In the genomic region with DNA sequence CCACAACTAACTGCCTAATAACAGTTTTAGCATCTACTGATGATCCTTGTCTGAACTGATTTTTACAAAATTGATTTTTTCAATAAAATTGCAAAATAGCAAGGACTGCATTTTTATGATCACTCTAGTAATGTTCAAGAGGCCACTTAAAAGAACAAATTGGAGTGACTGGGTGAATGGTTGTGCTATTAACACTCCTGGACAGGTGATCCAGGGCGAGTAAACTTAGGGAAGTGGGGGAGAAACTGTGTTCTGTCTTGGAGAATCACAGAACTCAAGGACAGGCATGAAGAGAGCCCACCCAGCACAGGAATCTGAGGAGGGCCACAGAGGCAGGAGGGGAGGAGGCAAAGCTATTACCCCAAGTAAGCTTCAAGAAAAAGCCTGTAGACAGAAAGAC, we compare ENCODE assay signal across 29 cellular contexts.
A peak's percentile ranks its signal among the peaks of the same experiment; 100 is the strongest.
DNase-seq lines count a peak whose midpoint lies in the region; ATAC-seq and TF ChIP-seq lines count a peak whose summit lies in the region.
"Had no signal": no experiment of that assay in that cellular context is flagged by ENCODE, and none has a peak within 500 bp of the region (broad histone marks: within the 10 kb centered on the region; RNA-seq: fewer than 3 reads in every experiment).

No MANE protein-coding gene starts in this region.

- no peaks in the 10 kb centered on the region for H3K9me3 ChIP-seq in cardiac muscle cell (ENCODE audit: low read depth)
- H3K9me3 ChIP-seq in heart right ventricle: peaks cover 0 to 6% (median 0%) of the 10 kb centered on the region in 11 donors
- H3K9me3 ChIP-seq in upper lobe of right lung: no peaks in the 10 kb centered on the region
- H3K9me3 ChIP-seq: BE2C, prostate gland had no signal

- H3K36me3 Mint-ChIP-seq in activated T-helper 2 cell treated with anti-CD3 and anti-CD28 coated beads, Interferon-gamma antibody, Interleukin-2, Interleukin-4, amounts not matched to agents 10 μg/mL and 5 μg/mL and 100 μg/mL, durations not matched to agents 14 hours and 24 hours and 36 hours (ENCODE audit: low read depth): peaks cover 53% of the 10 kb centered on the region
- peaks cover 0 to 64% (median 16%) of the 10 kb centered on the region in 3 donors for H3K36me3 Mint-ChIP-seq in naive thymus-derived CD8-positive, alpha-beta T cell

- DNase-seq in cardiac muscle cell (ENCODE audit: low read depth in 1 of 2, low spot score in 1 of 2): no peak
- DNase-seq in heart right ventricle: no peak
- DNase-seq in activated T-helper 2 cell treated with anti-CD3 and anti-CD28 coated beads, Interferon-gamma antibody, Interleukin-2, Interleukin-4, amounts not matched to agents 10 μg/mL and 5 μg/mL and 100 μg/mL, durations not matched to agents 14 hours and 24 hours and 36 hours (ENCODE audit: low spot score): no peak
- no peak for DNase-seq in naive thymus-derived CD8-positive, alpha-beta T cell
- DNase-seq in upper lobe of right lung: no peak
- DNase-seq in NCI-H2196 treated with DMSO at 0.1 percent for 48 hours (lab: John Stamatoyannopoulos, UW; ENCODE audit: unreplicated experiment): no peak
- no peak for DNase-seq in putamen (ENCODE audit: low spot score)
- no peak for DNase-seq in Right ventricle myocardium inferior (ENCODE audit: missing footprints)
- DNase-seq: ACHN; activated CD4-positive, alpha-beta memory T cell treated with anti-CD3 and anti-CD28 coated beads for 36 hours; activated CD8-positive, alpha-beta memory T cell treated with anti-CD3 and anti-CD28 coated beads, Interleukin-2, amount 50 U/mL, for 48 hours; activated effector memory CD4-positive, alpha-beta T cell treated with anti-CD3 and anti-CD28 coated beads, Interleukin-2, amount 50 U/mL, for 16 hours; BE2C; Calu3; cerebellar nuclear complex; DMS79 treated with DMSO at 0.1 percent for 48 hours; GF-D8; mesenchymal stem cell; MM.1S; NCI-H1417; NCI-H2029; NCI-H524; stimulated activated CD4-positive, alpha-beta T cell treated with anti-CD3 and anti-CD28 coated beads, Interleukin-4, amount 100 ng/mL, for 1 hour had no signal

- H3K4me1 ChIP-seq in cardiac muscle cell (ENCODE audit: low read depth): peaks cover 20% of the 10 kb centered on the region
- peaks cover 2 to 98% (median 34%) of the 10 kb centered on the region in 9 donors for H3K4me1 ChIP-seq in heart right ventricle
- peaks cover 22% of the 10 kb centered on the region for H3K4me1 ChIP-seq in upper lobe of right lung
- H3K4me1 ChIP-seq: BE2C, prostate gland had no signal

- peak overlapping the region; percentile 3 for H3K27ac Mint-ChIP-seq in activated T-helper 2 cell treated with anti-CD3 and anti-CD28 coated beads, Interferon-gamma antibody, Interleukin-2, Interleukin-4, amounts not matched to agents 10 μg/mL and 5 μg/mL and 100 μg/mL, durations not matched to agents 14 hours and 24 hours and 36 hours
- peak overlapping the region in 9 of 10 donors; percentile 3 to 83 (median 45) for H3K27ac Mint-ChIP-seq in naive thymus-derived CD8-positive, alpha-beta T cell
- H3K27ac Mint-ChIP-seq: activated CD4-positive, alpha-beta memory T cell treated with anti-CD3 and anti-CD28 coated beads for 36 hours; T-helper 1 cell treated with Interleukin-12 subunit alpha and Interleukin-12 subunit beta and Interleukin-4 antibody, amounts not matched to agents 30 μg/mL and 1 μg/mL, for 36 hours; type B pancreatic cell had no signal

- no peaks in the 10 kb centered on the region for H3K27me3 ChIP-seq in cardiac muscle cell
- no peaks in the 10 kb centered on the region for H3K27me3 ChIP-seq in heart right ventricle
- H3K27me3 ChIP-seq in upper lobe of right lung: no peaks in the 10 kb centered on the region
- H3K27me3 ChIP-seq: BE2C had no signal

- ATAC-seq in heart right ventricle (no peak), upper lobe of right lung (peak; percentile 40), Right ventricle myocardium inferior (no peak)
- no peak for ATAC-seq in naive thymus-derived CD8-positive, alpha-beta T cell
- ATAC-seq: activated CD4-positive, CD25-positive, alpha-beta regulatory T cell treated with anti-CD3 and anti-CD28 coated beads, Interleukin-2, amount 50 U/mL, for 24 hours; HCT116; sciatic nerve had no signal

- H3K4me1 Mint-ChIP-seq in activated T-helper 2 cell treated with anti-CD3 and anti-CD28 coated beads, Interferon-gamma antibody, Interleukin-2, Interleukin-4, amounts not matched to agents 10 μg/mL and 5 μg/mL and 100 μg/mL, durations not matched to agents 14 hours and 24 hours and 36 hours (ENCODE audit: low read depth): peaks cover 38% of the 10 kb centered on the region
- peaks cover 41 to 93% (median 90%) of the 10 kb centered on the region in 4 donors for H3K4me1 Mint-ChIP-seq in naive thymus-derived CD8-positive, alpha-beta T cell

- no peaks in the 10 kb centered on the region for H3K9me3 Mint-ChIP-seq in activated T-helper 2 cell treated with anti-CD3 and anti-CD28 coated beads, Interferon-gamma antibody, Interleukin-2, Interleukin-4, amounts not matched to agents 10 μg/mL and 5 μg/mL and 100 μg/mL, durations not matched to agents 14 hours and 24 hours and 36 hours
- H3K9me3 Mint-ChIP-seq in naive thymus-derived CD8-positive, alpha-beta T cell: no peaks in the 10 kb centered on the region
- H3K9me3 Mint-ChIP-seq: activated CD4-positive, alpha-beta memory T cell treated with anti-CD3 and anti-CD28 coated beads for 36 hours; T-helper 1 cell treated with Interleukin-12 subunit alpha and Interleukin-12 subunit beta and Interleukin-4 antibody, amounts not matched to agents 30 μg/mL and 1 μg/mL, for 36 hours had no signal

- WGBS in heart right ventricle, 2 donors: 92 to 100% methylated on average over 1 of the region's 1 CpG

- peak overlapping the region; percentile 30 for H3K27ac ChIP-seq in cardiac muscle cell
- no peak overlapping the region for H3K27ac ChIP-seq in heart right ventricle
- H3K27ac ChIP-seq in upper lobe of right lung: peak overlapping the region; percentile 9
- H3K27ac ChIP-seq: prostate gland had no signal

- intact Hi-C loops in heart right ventricle (cut with DNase I): no loop called here
- intact Hi-C loops in activated T-helper 2 cell treated with anti-CD3 and anti-CD28 coated beads, Interferon-gamma antibody, Interleukin-2, Interleukin-4, amounts not matched to agents 10 μg/mL and 5 μg/mL and 100 μg/mL, durations not matched to agents 14 hours and 24 hours and 36 hours (cut with micrococcal nuclease): no loop called here
- intact Hi-C loops in upper lobe of right lung (cut with DNase I): no loop called here
- intact Hi-C loops in Right ventricle myocardium inferior (cut with DNase I): no loop called here

- H3K4me3 Mint-ChIP-seq in activated T-helper 2 cell treated with anti-CD3 and anti-CD28 coated beads, Interferon-gamma antibody, Interleukin-2, Interleukin-4, amounts not matched to agents 10 μg/mL and 5 μg/mL and 100 μg/mL, durations not matched to agents 14 hours and 24 hours and 36 hours (ENCODE audit: low read depth): no peak overlapping the region
- peak overlapping the region in 3 of 10 donors; percentile 6 to 50 (median 23) for H3K4me3 Mint-ChIP-seq in naive thymus-derived CD8-positive, alpha-beta T cell
- H3K4me3 Mint-ChIP-seq: activated CD4-positive, alpha-beta memory T cell treated with anti-CD3 and anti-CD28 coated beads for 36 hours; T-helper 1 cell treated with Interleukin-12 subunit alpha and Interleukin-12 subunit beta and Interleukin-4 antibody, amounts not matched to agents 30 μg/mL and 1 μg/mL, for 36 hours; type B pancreatic cell had no signal

- TF ChIP-seq CTCF in cardiac muscle cell (IDR thresholded peaks at IDR 0.05; ENCODE audit: low read depth, low read length) (no peak), heart right ventricle (IDR thresholded peaks at IDR 0.05) (no peak), upper lobe of right lung (IDR thresholded peaks at IDR 0.05) (no peak)

- no peak overlapping the region for H3K4me3 ChIP-seq in cardiac muscle cell
- no peak overlapping the region for H3K4me3 ChIP-seq in heart right ventricle
- H3K4me3 ChIP-seq in upper lobe of right lung: no peak overlapping the region
- H3K4me3 ChIP-seq: prostate gland had no signal

- POLR2A ChIA-PET in naive thymus-derived CD8-positive, alpha-beta T cell (lab: Charles Lee): interaction anchor here (0.6 to 1.9 kb wide), 2 partner anchors 16 to 18 kb away, joined by 3 to 7 read pairs; no protein-coding TSS in a partner anchor

- H3K36me3 ChIP-seq in cardiac muscle cell (no peaks in the 10 kb centered on the region), heart right ventricle (peaks cover 0 to 3% (median 0%) of the 10 kb centered on the region in 9 donors), upper lobe of right lung (no peaks in the 10 kb centered on the region)
- H3K36me3 ChIP-seq: BE2C, prostate gland had no signal

- no peaks in the 10 kb centered on the region for H3K27me3 Mint-ChIP-seq in activated T-helper 2 cell treated with anti-CD3 and anti-CD28 coated beads, Interferon-gamma antibody, Interleukin-2, Interleukin-4, amounts not matched to agents 10 μg/mL and 5 μg/mL and 100 μg/mL, durations not matched to agents 14 hours and 24 hours and 36 hours (ENCODE audit: low read depth)
- no peaks in the 10 kb centered on the region for H3K27me3 Mint-ChIP-seq in naive thymus-derived CD8-positive, alpha-beta T cell
- H3K27me3 Mint-ChIP-seq: activated CD4-positive, alpha-beta memory T cell treated with anti-CD3 and anti-CD28 coated beads for 36 hours; type B pancreatic cell had no signal

Comparison
In these comparisons a context has a peak if more than half of its experiments do, and no peak if none do; other contexts are left out.
1. H3K27ac ChIP-seq: peak in cardiac muscle cell (single experiment) and upper lobe of right lung (single experiment); none in heart right ventricle (0 of 10).